In the genomic region with DNA sequence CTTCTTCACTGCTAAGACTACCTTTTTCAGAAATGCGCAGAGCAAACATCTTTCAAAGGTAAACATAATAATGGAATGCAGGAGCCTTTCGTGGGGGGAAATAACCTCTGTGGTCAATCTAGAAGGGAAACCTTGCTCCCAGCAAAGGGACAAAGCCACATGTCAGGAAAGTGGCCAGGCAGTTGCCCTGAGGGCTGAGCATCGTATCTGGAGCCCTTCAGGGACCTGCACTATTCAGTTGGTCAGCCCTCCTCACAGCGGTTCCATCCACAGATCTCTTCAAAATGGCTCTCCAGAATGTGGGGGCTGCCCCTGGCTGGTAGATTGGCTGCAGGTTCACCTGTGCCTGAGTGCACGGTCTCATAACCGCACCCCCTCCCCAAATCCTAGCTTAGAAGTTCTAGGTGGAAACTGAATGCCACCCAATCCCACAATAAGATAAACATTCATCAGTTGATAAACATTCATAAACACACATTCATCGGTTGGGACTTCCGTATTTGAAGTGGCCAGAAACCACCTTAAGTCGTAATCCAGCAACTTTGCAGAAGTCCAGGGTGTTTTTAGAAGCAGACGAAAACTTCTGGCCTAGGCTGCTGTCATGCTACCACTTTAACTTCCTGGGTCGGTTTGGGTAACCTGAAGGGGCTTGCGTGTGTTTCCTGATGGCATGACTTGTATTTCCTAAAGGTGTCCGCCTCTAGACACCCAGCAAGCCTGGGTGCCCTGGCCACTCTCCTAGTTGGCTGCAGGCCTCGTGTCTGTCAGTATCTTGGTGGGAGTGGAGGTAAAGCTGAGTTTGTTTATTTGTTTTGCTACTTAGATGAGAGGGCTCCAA, we compare ENCODE assay signal across 8 cellular contexts. TPM values are rescaled to one million over a fixed set of nuclear protein-coding genes. Genes with fewer than 3 reads are reported as not detected.
DNase-seq lines count a peak whose midpoint lies in the region; ATAC-seq and TF ChIP-seq lines count a peak whose summit lies in the region.

No MANE protein-coding gene starts in this region.

- H3K36me3 ChIP-seq in SK-N-SH (replicated peaks in 1 of 2; ENCODE audit: control insufficient read depth in 1 of 2, insufficient read depth in 2 of 2, low read length in 1 of 2): no peaks in the 10 kb centered on the region
- no peaks in the 10 kb centered on the region for H3K36me3 ChIP-seq in endocrine pancreas (ENCODE audit: control insufficient read depth, insufficient read depth, low read length)

- in situ Hi-C loops in ACHN (cut with HindIII; ENCODE audit: low pct_ligation_motif_present, low pct_unique_long_range_greater_than_20kb, low sequenced_read_pairs): no loop called here

- no peaks in the 10 kb centered on the region for H3K9me3 Mint-ChIP-seq in neural crest cell

- no peak for TF ChIP-seq RAD21 in SK-N-SH (IDR thresholded peaks at IDR 0.05; ENCODE audit: low read length)

- peaks cover 46% of the 10 kb centered on the region for H3K4me1 Mint-ChIP-seq in neural crest cell

- TF ChIP-seq CTCF in SK-N-SH (IDR thresholded peaks at IDR 0.05) (no peak), neural crest cell (conservative IDR thresholded peaks at IDR 0.05) (no peak)

- no peaks in the 10 kb centered on the region; the same call in 1 of the 2 replicates for H3K27me3 ChIP-seq in SK-N-SH (ENCODE audit: insufficient read depth)
- H3K27me3 ChIP-seq in endocrine pancreas (ENCODE audit: control insufficient read depth, insufficient read depth, low read length): no peaks in the 10 kb centered on the region

- no peak for TF ChIP-seq EP300 in SK-N-SH (IDR thresholded peaks at IDR 0.05; ENCODE audit: borderline replicate concordance in 1 of 2, low read depth in 1 of 2, low read length in 1 of 2)

- H3F3A ChIP-seq in SK-N-SH (replicated peaks; ENCODE audit: insufficient read depth): no peaks in the 10 kb centered on the region

- H3K4me3 ChIP-seq in SK-N-SH (ENCODE audit: low read depth in 2 of 2, low read length in 1 of 2) (peak overlapping the region; percentile 61 to 69), endocrine pancreas (ENCODE audit: control insufficient read depth, insufficient read depth, low read length) (peak overlapping the region; percentile 74)

- peak overlapping the region; percentile 89 for H2AFZ ChIP-seq in SK-N-SH (ENCODE audit: low read depth)

- no peak overlapping the region for H3K27ac ChIP-seq in SK-N-SH (ENCODE audit: low read depth in 2 of 2, low read length in 1 of 2)

- peaks cover 25% of the 10 kb centered on the region for H3K27me3 Mint-ChIP-seq in neural crest cell (ENCODE audit: low read depth)

- no peaks in the 10 kb centered on the region for H3K79me2 ChIP-seq in SK-N-SH (ENCODE audit: insufficient read depth)

- no peaks in the 10 kb centered on the region for H3K9me2 ChIP-seq in SK-N-SH

- H3K4me1 ChIP-seq in SK-N-SH (ENCODE audit: control insufficient read depth in 1 of 2, insufficient read depth in 2 of 2, low read depth in 1 of 2, low read length in 1 of 2) (peaks cover 0 to 10% of the 10 kb centered on the region in 2 experiments; a peak in 2 of 4 replicates), endocrine pancreas (ENCODE audit: control insufficient read depth, insufficient read depth, low read length) (peaks cover 10% of the 10 kb centered on the region)

- H3K4me2 ChIP-seq in SK-N-SH: peak overlapping the region; percentile 78

- WGBS in SK-N-SH (ENCODE audit: low lambda C conversion rate): 86% methylated on average over 14 of the region's 14 CpGs

- H3K9ac ChIP-seq in SK-N-SH (no peak overlapping the region), endocrine pancreas (ENCODE audit: control insufficient read depth, insufficient read depth, low read length) (peak overlapping the region; percentile 66)

- peak overlapping the region; percentile 84 for H3K4me3 Mint-ChIP-seq in neural crest cell

- POLR2A ChIA-PET in SK-N-SH (lab: Yijun Ruan, JAX): no interaction called here

- no peaks in the 10 kb centered on the region for H3K36me3 Mint-ChIP-seq in neural crest cell (ENCODE audit: low read depth)

- ATAC-seq in GM18511 (IDR thresholded peaks at IDR 0.05; ENCODE audit: unreplicated experiment): no peak
- no peak for ATAC-seq in HG02610 (IDR thresholded peaks at IDR 0.05; ENCODE audit: unreplicated experiment)

- H3K9me3 ChIP-seq in SK-N-SH: no peaks in the 10 kb centered on the region
- no peaks in the 10 kb centered on the region for H3K9me3 ChIP-seq in endocrine pancreas (ENCODE audit: control insufficient read depth, low read length)

- H3K27ac Mint-ChIP-seq in neural crest cell (ENCODE audit: unreplicated experiment): no peak overlapping the region

- no peaks in the 10 kb centered on the region for H4K20me1 ChIP-seq in SK-N-SH (ENCODE audit: insufficient read depth)

- peak in 4 of 6 experiments; percentile 14 to 48 (median 22) for DNase-seq in stimulated activated naive CD4-positive, alpha-beta T cell (lab: John Stamatoyannopoulos, UW)
- DNase-seq in stimulated activated naive CD4-positive, alpha-beta T cell treated with Interleukin-2 at 50 U/mL for 16 hours (lab: John Stamatoyannopoulos, UW): no peak
- DNase-seq in SK-N-SH (peak; percentile 45), neural crest cell (ENCODE audit: low read depth, low spot score) (no peak), ACHN (no peak)

- CTCF ChIA-PET in SK-N-SH (lab: Yijun Ruan, JAX): interaction anchor here (1.0 to 6.8 kb wide), 6 partner anchors 12 to 77 kb away, joined by 3 to 67 read pairs (median 6); a partner anchor contains a TSS

TF ChIP-seq in SK-N-SH, 30 proteins besides CTCF, POLR2A, EP300 and RAD21:
- TF ChIP-seq, protein P1, sequence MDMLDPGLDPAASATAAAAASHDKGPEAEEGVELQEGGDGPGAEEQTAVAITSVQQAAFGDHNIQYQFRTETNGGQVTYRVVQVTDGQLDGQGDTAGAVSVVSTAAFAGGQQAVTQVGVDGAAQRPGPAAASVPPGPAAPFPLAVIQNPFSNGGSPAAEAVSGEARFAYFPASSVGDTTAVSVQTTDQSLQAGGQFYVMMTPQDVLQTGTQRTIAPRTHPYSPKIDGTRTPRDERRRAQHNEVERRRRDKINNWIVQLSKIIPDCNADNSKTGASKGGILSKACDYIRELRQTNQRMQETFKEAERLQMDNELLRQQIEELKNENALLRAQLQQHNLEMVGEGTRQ (IDR thresholded peaks at IDR 0.05; ENCODE audit: borderline replicate concordance, low read depth, low read length): no peak
- no peak for TF ChIP-seq GATA2 (CRISPR knock-in tag; IDR thresholded peaks at IDR 0.05)

RNA-seq across cellular contexts. Expression of a gene that starts 50.5 kb away (rescaled TPM):
- polyA plus RNA-seq in SK-N-SH (2012; rRNA removed): 1.7 and 2.2 TPM in 2 replicates
- polyA plus RNA-seq in SK-N-SH (2012; cell fraction: cytosol; rRNA removed): 1.6 and 1.8 TPM in 2 replicates
- polyA plus RNA-seq in SK-N-SH (2012; cell fraction: nucleus; rRNA removed): 4.4 and 5.0 TPM in 2 replicates
- 1.2 and 1.4 TPM in 2 replicates for total RNA-seq in neural crest cell

RNA-seq across cellular contexts. Expression of a gene that starts 54.4 kb away (rescaled TPM):
- 59.5 and 83.2 TPM in 2 replicates for polyA plus RNA-seq in SK-N-SH (2012; rRNA removed)
- polyA plus RNA-seq in SK-N-SH (2012; cell fraction: cytosol; rRNA removed): 55.4 and 68.8 TPM in 2 replicates
- polyA plus RNA-seq in SK-N-SH (2012; cell fraction: nucleus; rRNA removed): 77.6 and 111 TPM in 2 replicates
- total RNA-seq in neural crest cell: 37.5 and 38.2 TPM in 2 replicates

Comparison
In these comparisons a context has a peak if more than half of its experiments do, and no peak if none do; other contexts are left out.
1. DNase-seq: peak in stimulated activated naive CD4-positive, alpha-beta T cell (4 of 6) and SK-N-SH (single experiment); none in stimulated activated naive CD4-positive, alpha-beta T cell treated with Interleukin-2 at 50 U/mL for 16 hours (single experiment), neural crest cell (single experiment) and ACHN (single experiment).